Comparison of ENCODE assay signal across 27 cellular contexts in the genomic region with DNA sequence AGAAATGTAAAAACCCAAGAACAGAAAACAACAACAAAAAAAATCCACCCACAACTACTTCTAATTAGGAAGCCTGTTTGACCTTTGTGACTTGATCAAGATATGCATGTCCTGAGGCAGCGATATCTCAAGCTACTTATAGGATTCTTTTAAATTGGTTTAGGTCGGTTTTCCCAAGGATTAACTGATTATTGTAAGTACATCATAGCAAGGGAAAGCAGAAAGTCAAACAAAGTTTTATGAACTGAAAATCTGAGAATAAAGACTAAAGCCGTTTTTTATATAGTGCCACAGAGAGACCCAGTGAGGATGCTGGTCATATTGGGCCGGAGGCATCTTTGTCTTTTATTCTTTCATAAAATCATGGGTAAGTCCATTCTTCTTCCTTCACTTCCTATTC.
"Had no signal": no experiment of that assay in that cellular context is flagged by ENCODE, and none has a peak within 500 bp of the region (broad histone marks: within the 10 kb centered on the region; RNA-seq: fewer than 3 reads in every experiment).

No MANE protein-coding gene starts in this region.

- H3K27me3 Mint-ChIP-seq: activated B cell treated with CpG ODN at 0.5 μM for 24 hours; activated CD8-positive, alpha-beta T cell treated with anti-CD3 and anti-CD28 coated beads for 36 hours; activated naive CD4-positive, alpha-beta T cell treated with anti-CD3 and anti-CD28 coated beads, Interleukin-2, amount 50 U/mL, for 24 hours; activated naive CD8-positive, alpha-beta T cell treated with anti-CD3 and anti-CD28 coated beads for 36 hours; activated naive CD8-positive, alpha-beta T cell treated with anti-CD3 and anti-CD28 coated beads, Interleukin-2, amount 50 U/mL, for 24 hours had no signal

- H3K4me3 Mint-ChIP-seq: activated B cell treated with CpG ODN at 0.5 μM for 24 hours; activated CD8-positive, alpha-beta T cell treated with anti-CD3 and anti-CD28 coated beads for 36 hours; activated naive CD4-positive, alpha-beta T cell treated with anti-CD3 and anti-CD28 coated beads for 36 hours; activated naive CD4-positive, alpha-beta T cell treated with anti-CD3 and anti-CD28 coated beads, Interleukin-2, amount 50 U/mL, for 24 hours; activated naive CD8-positive, alpha-beta T cell treated with anti-CD3 and anti-CD28 coated beads for 36 hours; activated naive CD8-positive, alpha-beta T cell treated with anti-CD3 and anti-CD28 coated beads, Interleukin-2, amount 50 U/mL, for 24 hours; activated T-helper 1 cell treated with anti-CD3 and anti-CD28 coated beads, Interleukin-12 subunit alpha, Interleukin-12 subunit beta, Interleukin-2, Interleukin-4 antibody, amounts not matched to agents 30 ng/mL and 10 ng/mL and 1 ng/mL, durations not matched to agents 14 hours and 24 hours and 36 hours; T-helper 1 cell treated with Interleukin-12 subunit alpha and Interleukin-12 subunit beta and Interleukin-4 antibody, amounts not matched to agents 30 μg/mL and 1 μg/mL, for 36 hours had no signal

- H3K27ac ChIP-seq: adrenal gland, body of pancreas, colonic mucosa, WERI-Rb-1 had no signal

- H3K4me1 Mint-ChIP-seq: activated naive CD8-positive, alpha-beta T cell treated with anti-CD3 and anti-CD28 coated beads for 36 hours had no signal

- ATAC-seq: activated CD4-positive, CD25-positive, alpha-beta regulatory T cell treated with anti-CD3 and anti-CD28 coated beads, Interleukin-2, amount 50 U/mL, for 24 hours; activated CD8-positive, alpha-beta T cell treated with anti-CD3 and anti-CD28 coated beads for 36 hours; activated naive CD8-positive, alpha-beta T cell treated with anti-CD3 and anti-CD28 coated beads, Interleukin-2, amount 50 U/mL, for 24 hours; body of pancreas had no signal

- H3K27ac Mint-ChIP-seq: activated B cell treated with CpG ODN at 0.5 μM for 24 hours; activated CD8-positive, alpha-beta T cell treated with anti-CD3 and anti-CD28 coated beads for 36 hours; activated naive CD4-positive, alpha-beta T cell treated with anti-CD3 and anti-CD28 coated beads for 36 hours; activated naive CD4-positive, alpha-beta T cell treated with anti-CD3 and anti-CD28 coated beads, Interleukin-2, amount 50 U/mL, for 24 hours; activated naive CD8-positive, alpha-beta T cell treated with anti-CD3 and anti-CD28 coated beads for 36 hours; activated naive CD8-positive, alpha-beta T cell treated with anti-CD3 and anti-CD28 coated beads, Interleukin-2, amount 50 U/mL, for 24 hours; activated T-helper 1 cell treated with anti-CD3 and anti-CD28 coated beads, Interleukin-12 subunit alpha, Interleukin-12 subunit beta, Interleukin-2, Interleukin-4 antibody, amounts not matched to agents 30 ng/mL and 10 ng/mL and 1 ng/mL, durations not matched to agents 14 hours and 24 hours and 36 hours; activated T-helper 2 cell treated with anti-CD3 and anti-CD28 coated beads, Interferon-gamma antibody, Interleukin-2, Interleukin-4, amounts not matched to agents 10 μg/mL and 5 μg/mL and 100 μg/mL, durations not matched to agents 14 hours and 24 hours and 36 hours; T-helper 1 cell treated with Interleukin-12 subunit alpha and Interleukin-12 subunit beta and Interleukin-4 antibody, amounts not matched to agents 30 μg/mL and 1 μg/mL, for 36 hours had no signal

- H3K4me1 ChIP-seq: body of pancreas, colonic mucosa had no signal

- H3K36me3 ChIP-seq: adrenal gland, colonic mucosa, WERI-Rb-1 had no signal

- H3K4me3 ChIP-seq: adrenal gland, body of pancreas, colonic mucosa had no signal

- H3K9me3 Mint-ChIP-seq: activated CD8-positive, alpha-beta T cell treated with anti-CD3 and anti-CD28 coated beads for 36 hours; activated naive CD4-positive, alpha-beta T cell treated with anti-CD3 and anti-CD28 coated beads for 36 hours; activated naive CD4-positive, alpha-beta T cell treated with anti-CD3 and anti-CD28 coated beads, Interleukin-2, amount 50 U/mL, for 24 hours; activated naive CD8-positive, alpha-beta T cell treated with anti-CD3 and anti-CD28 coated beads, Interleukin-2, amount 50 U/mL, for 24 hours; activated T-helper 1 cell treated with anti-CD3 and anti-CD28 coated beads, Interleukin-12 subunit alpha, Interleukin-12 subunit beta, Interleukin-2, Interleukin-4 antibody, amounts not matched to agents 30 ng/mL and 10 ng/mL and 1 ng/mL, durations not matched to agents 14 hours and 24 hours and 36 hours; activated T-helper 2 cell treated with anti-CD3 and anti-CD28 coated beads, Interferon-gamma antibody, Interleukin-2, Interleukin-4, amounts not matched to agents 10 μg/mL and 5 μg/mL and 100 μg/mL, durations not matched to agents 14 hours and 24 hours and 36 hours had no signal

- H3K9me3 ChIP-seq: adrenal gland, body of pancreas, colonic mucosa had no signal

- DNase-seq: activated B cell treated with CpG ODN at 0.5 μM for 24 hours; activated CD4-positive, alpha-beta T cell treated with anti-CD3 and anti-CD28 coated beads for 48 hours; activated CD4-positive, alpha-beta T cell treated with anti-CD3 and anti-CD28 coated beads, Interleukin-2, amount 50 U/mL, for 1 hour; activated CD4-positive, alpha-beta T cell treated with anti-CD3 and anti-CD28 coated beads, Interleukin-2, amount 50 U/mL, for 48 hours; activated CD8-positive, alpha-beta memory T cell treated with anti-CD3 and anti-CD28 coated beads for 24 hours; activated CD8-positive, alpha-beta T cell treated with anti-CD3 and anti-CD28 coated beads for 36 hours; activated effector memory CD4-positive, alpha-beta T cell treated with anti-CD3 and anti-CD28 coated beads, Interleukin-2, amount 50 U/mL, for 16 hours; activated naive CD4-positive, alpha-beta T cell treated with anti-CD3 and anti-CD28 coated beads for 36 hours; activated naive CD8-positive, alpha-beta T cell treated with anti-CD3 and anti-CD28 coated beads for 36 hours; activated naive CD8-positive, alpha-beta T cell treated with anti-CD3 and anti-CD28 coated beads, Interleukin-2, amount 50 U/mL, for 24 hours; activated T-cell treated with anti-CD3 and anti-CD28 coated beads, Interleukin-2, amount 50 U/mL, for 48 hours; adrenal gland; amygdala; aorta; body of pancreas; central memory CD4-positive, alpha-beta T cell; cerebellar nuclear complex; colonic mucosa; effector CD8-positive, alpha-beta T cell; foreskin fibroblast; T1000; WERI-Rb-1 had no signal

- H3K27me3 ChIP-seq: adrenal gland, body of pancreas, colonic mucosa had no signal
